ENCODE assay signal across 8 cellular contexts in genomic region chr1:2229032-2229920, GRCh38. TPM values are rescaled to one million over a fixed set of nuclear protein-coding genes. Genes with fewer than 3 reads are reported as not detected.
DNase-seq lines count a peak whose midpoint lies in the region; ATAC-seq and TF ChIP-seq lines count a peak whose summit lies in the region.

No MANE protein-coding gene starts in this region.

- H3K27ac Mint-ChIP-seq in activated T-helper 2 cell treated with anti-CD3 and anti-CD28 coated beads, Interferon-gamma antibody, Interleukin-2, Interleukin-4, amounts not matched to agents 10 μg/mL and 5 μg/mL and 100 μg/mL, durations not matched to agents 14 hours and 24 hours and 36 hours = peak overlapping the region; percentile 85
- peak overlapping the region; percentile 78 to 94 (median 92) for H3K27ac Mint-ChIP-seq in nephron

- ATAC-seq in GM19395 (IDR thresholded peaks at IDR 0.05; ENCODE audit: unreplicated experiment) = peak; percentile 19

- TF ChIP-seq CTCF in A673 (conservative IDR thresholded peaks at IDR 0.05; ENCODE audit: low read depth, low read length) = no peak
- no peak for TF ChIP-seq CTCF in fibroblast of the aortic adventitia (IDR thresholded peaks at IDR 0.05; ENCODE audit: insufficient read depth, low read length)
- no peak for TF ChIP-seq CTCF in nephron (IDR thresholded peaks at IDR 0.05; ENCODE audit: unreplicated experiment in 3 of 3)
- TF ChIP-seq CTCF in uterus (IDR thresholded peaks at IDR 0.05) = peak in 3 of 4 experiments; percentile 12 to 29 (median 26)

- H3K4me1 Mint-ChIP-seq in activated T-helper 2 cell treated with anti-CD3 and anti-CD28 coated beads, Interferon-gamma antibody, Interleukin-2, Interleukin-4, amounts not matched to agents 10 μg/mL and 5 μg/mL and 100 μg/mL, durations not matched to agents 14 hours and 24 hours and 36 hours (ENCODE audit: low read depth) = peaks cover 29% of the 10 kb centered on the region
- peaks cover 42% of the 10 kb centered on the region for H3K4me1 Mint-ChIP-seq in nephron

- H3K36me3 Mint-ChIP-seq in activated T-helper 2 cell treated with anti-CD3 and anti-CD28 coated beads, Interferon-gamma antibody, Interleukin-2, Interleukin-4, amounts not matched to agents 10 μg/mL and 5 μg/mL and 100 μg/mL, durations not matched to agents 14 hours and 24 hours and 36 hours (ENCODE audit: low read depth) = peaks cover 28% of the 10 kb centered on the region
- no peaks in the 10 kb centered on the region for H3K36me3 Mint-ChIP-seq in nephron (ENCODE audit: low read depth)

- H3K27ac ChIP-seq in A673 (ENCODE audit: low read depth, low read length, poor library complexity, severe bottlenecking) (peak overlapping the region; percentile 80), uterus (peak overlapping the region; percentile 83 to 91)

- POLR2A ChIA-PET in A673 (lab: Charles Lee; ENCODE audit: low non-redundant PET) = no interaction called here

- H3K27me3 Mint-ChIP-seq in activated T-helper 2 cell treated with anti-CD3 and anti-CD28 coated beads, Interferon-gamma antibody, Interleukin-2, Interleukin-4, amounts not matched to agents 10 μg/mL and 5 μg/mL and 100 μg/mL, durations not matched to agents 14 hours and 24 hours and 36 hours (ENCODE audit: low read depth) = peaks cover 2% of the 10 kb centered on the region
- H3K27me3 Mint-ChIP-seq in nephron (ENCODE audit: low read depth) = no peaks in the 10 kb centered on the region

- no TSS peak for BruUV-seq in A673 (replicated peaks; lab: Mats Ljungman, UMichigan)

- peak overlapping the region; percentile 92 for H3K4me3 Mint-ChIP-seq in activated T-helper 2 cell treated with anti-CD3 and anti-CD28 coated beads, Interferon-gamma antibody, Interleukin-2, Interleukin-4, amounts not matched to agents 10 μg/mL and 5 μg/mL and 100 μg/mL, durations not matched to agents 14 hours and 24 hours and 36 hours (ENCODE audit: low read depth)
- H3K4me3 Mint-ChIP-seq in nephron = peak overlapping the region; percentile 95 to 98 (median 97)

- no peaks in the 10 kb centered on the region for H3K36me3 ChIP-seq in A673 (ENCODE audit: insufficient read depth, low read length, poor library complexity, severe bottlenecking)
- no peaks in the 10 kb centered on the region for H3K36me3 ChIP-seq in uterus

- CTCF ChIA-PET in A673 (lab: Charles Lee) = interaction anchor here (1.2 kb wide), 1 partner anchor 34 kb away, joined by 3 read pairs; the partner anchor contains the start of gene FAAP20

- H3K4me1 ChIP-seq in A673 (ENCODE audit: insufficient read depth, low read length, poor library complexity, severe bottlenecking) (peaks cover 39% of the 10 kb centered on the region), uterus (peaks cover 0 to 22% of the 10 kb centered on the region in 2 donors)

- DNase-seq in A673 (ENCODE audit: low spot score) = peak; percentile 83
- DNase-seq in NOMO-1 treated with DMSO at 0.1 percent for 48 hours (lab: John Stamatoyannopoulos, UW; ENCODE audit: unreplicated experiment) = peak; percentile 54
- peak; percentile 52 for DNase-seq in activated T-helper 2 cell treated with anti-CD3 and anti-CD28 coated beads, Interferon-gamma antibody, Interleukin-2, Interleukin-4, amounts not matched to agents 10 μg/mL and 5 μg/mL and 100 μg/mL, durations not matched to agents 14 hours and 24 hours and 36 hours (ENCODE audit: low spot score)
- DNase-seq in fibroblast of the aortic adventitia (ENCODE audit: low read depth) = peak; percentile 78
- DNase-seq in uterus = peak; percentile 76 to 81
- no peak for DNase-seq in NCI-H774 (lab: John Stamatoyannopoulos, UW)

- peak overlapping the region; percentile 71 for H3K4me3 ChIP-seq in A673 (ENCODE audit: low read depth, low read length, poor library complexity, severe bottlenecking)
- H3K4me3 ChIP-seq in fibroblast of the aortic adventitia (ENCODE audit: low read depth, low read length) = peak overlapping the region; percentile 88
- peak overlapping the region; percentile 51 to 53 for H3K4me3 ChIP-seq in uterus

- H3K9me3 ChIP-seq in A673 (ENCODE audit: low read depth, low read length, poor library complexity, severe bottlenecking) = no peaks in the 10 kb centered on the region
- H3K9me3 ChIP-seq in uterus = no peaks in the 10 kb centered on the region

- H3K27me3 ChIP-seq in A673 (replicated peaks; ENCODE audit: insufficient read depth, low read depth, low read length, poor library complexity) (no peaks in the 10 kb centered on the region), uterus (no peaks in the 10 kb centered on the region)

- intact Hi-C loops in A673 (cut with micrococcal nuclease; ENCODE audit: unreplicated experiment) (no loop called here), uterus (cut with DNase I; ENCODE audit: low total_unique reads) (loop anchor here (2.0 kb wide), 1 partner anchor 78 kb away; no protein-coding TSS in a partner anchor)
- intact Hi-C loops in activated T-helper 2 cell treated with anti-CD3 and anti-CD28 coated beads, Interferon-gamma antibody, Interleukin-2, Interleukin-4, amounts not matched to agents 10 μg/mL and 5 μg/mL and 100 μg/mL, durations not matched to agents 14 hours and 24 hours and 36 hours (cut with micrococcal nuclease) = no loop called here

- H3K9me3 Mint-ChIP-seq in activated T-helper 2 cell treated with anti-CD3 and anti-CD28 coated beads, Interferon-gamma antibody, Interleukin-2, Interleukin-4, amounts not matched to agents 10 μg/mL and 5 μg/mL and 100 μg/mL, durations not matched to agents 14 hours and 24 hours and 36 hours = no peaks in the 10 kb centered on the region
- no peaks in the 10 kb centered on the region for H3K9me3 Mint-ChIP-seq in nephron

- peak in 1 of 2 donors; percentile 31 for TF ChIP-seq POLR2A in uterus (IDR thresholded peaks at IDR 0.05)

RNA-seq across cellular contexts. Expression of gene SKI, which starts 1.2 kb away (rescaled TPM):
- total RNA-seq in A673 (2021) (84.9 and 88.1 TPM in 2 replicates), fibroblast of the aortic adventitia (ENCODE audit: low replicate concordance) (28.1 and 36.6 TPM in 2 replicates), uterus (100 to 1,000 TPM in 1 of 4 donors, 10 to 100 TPM in 3; 22.8 to 148 (median 34.9) TPM)
- total RNA-seq in activated T-helper 2 cell treated with anti-CD3 and anti-CD28 coated beads, Interferon-gamma antibody, Interleukin-2, Interleukin-4, amounts not matched to agents 10 μg/mL and 5 μg/mL and 100 μg/mL, durations not matched to agents 14 hours and 24 hours and 36 hours = 37.0 and 41.1 TPM in 2 replicates

RNA-seq across cellular contexts. Expression of gene FAAP20, which starts 34.7 kb away (rescaled TPM):
- 114 and 119 TPM in 2 replicates for total RNA-seq in A673 (2021)
- 61.5 and 63.8 TPM in 2 replicates for total RNA-seq in activated T-helper 2 cell treated with anti-CD3 and anti-CD28 coated beads, Interferon-gamma antibody, Interleukin-2, Interleukin-4, amounts not matched to agents 10 μg/mL and 5 μg/mL and 100 μg/mL, durations not matched to agents 14 hours and 24 hours and 36 hours
- total RNA-seq in fibroblast of the aortic adventitia (ENCODE audit: low replicate concordance) = 18.5 and 23.2 TPM in 2 replicates
- 10 to 100 TPM in 2 of 4 donors, 1 to 10 TPM in 2; 1.5 to 68.5 (median 15.4) TPM for total RNA-seq in uterus

Comparison
In these comparisons a context has a peak if more than half of its experiments do, and no peak if none do; other contexts are left out.
1. CTCF ChIP-seq: peak in uterus (3 of 4); none in A673 (single experiment), fibroblast of the aortic adventitia (single experiment) and nephron (0 of 3).
2. Peak in every context shown above with its lines, with median percentiles within 50 percentile points of each other: H3K4me3 ChIP-seq.